In genomic region chr2:62568074-62568473, GRCh38 we compare ENCODE assay signal across 20 cellular contexts.
"Had no signal": no experiment of that assay in that cellular context is flagged by ENCODE, and none has a peak within 500 bp of the region (broad histone marks: within the 10 kb centered on the region; RNA-seq: fewer than 3 reads in every experiment).

No MANE protein-coding gene starts in this region.

- H3K4me3 ChIP-seq: esophagus squamous epithelium, heart right ventricle, lung, neural progenitor cell, testis, upper lobe of left lung had no signal

- ATAC-seq: activated CD4-positive, CD25-positive, alpha-beta regulatory T cell treated with anti-CD3 and anti-CD28 coated beads, Interleukin-2, amount 50 U/mL, for 24 hours; activated CD8-positive, alpha-beta T cell treated with anti-CD3 and anti-CD28 coated beads, Interleukin-2, amount 10 ng/mL, durations not matched to agents 7 days and 5 days; heart right ventricle; left colon; naive thymus-derived CD4-positive, alpha-beta T cell; T-helper 17 cell had no signal

- H3K4me1 Mint-ChIP-seq: activated CD4-positive, alpha-beta T cell treated with anti-CD3 and anti-CD28 coated beads, Interleukin-2, amount 10 ng/mL, durations not matched to agents 24 days and 14 days; activated naive CD4-positive, alpha-beta T cell treated with anti-CD3 and anti-CD28 coated beads, Interleukin-2, amount 50 U/mL, for 24 hours had no signal

- H3K4me3 Mint-ChIP-seq: activated CD4-positive, alpha-beta T cell treated with anti-CD3 and anti-CD28 coated beads, Interleukin-2, amount 10 ng/mL, durations not matched to agents 24 days and 14 days; activated CD8-positive, alpha-beta T cell treated with anti-CD3 and anti-CD28 coated beads, Interleukin-2, amount 10 ng/mL, durations not matched to agents 7 days and 5 days; activated naive CD4-positive, alpha-beta T cell treated with anti-CD3 and anti-CD28 coated beads, Interleukin-2, amount 50 U/mL, for 24 hours; endodermal cell; naive thymus-derived CD4-positive, alpha-beta T cell; neural progenitor cell; T-helper 17 cell had no signal

- H3K36me3 ChIP-seq: esophagus squamous epithelium, heart right ventricle, neural progenitor cell, upper lobe of left lung had no signal

- DNase-seq: activated CD4-positive, alpha-beta T cell treated with anti-CD3 and anti-CD28 coated beads, Interleukin-2, amount 10 ng/mL, durations not matched to agents 24 days and 14 days; activated CD8-positive, alpha-beta T cell treated with anti-CD3 and anti-CD28 coated beads, Interleukin-2, amount 10 ng/mL, durations not matched to agents 7 days and 5 days; activated gamma-delta T cell treated with Interleukin-2 at 50 U/mL for 16 hours; cerebellar nuclear complex; cortex of kidney; endodermal cell; esophagus squamous epithelium; foreskin fibroblast; heart right ventricle; left colon; naive thymus-derived CD4-positive, alpha-beta T cell; stimulated activated CD4-positive, alpha-beta T cell treated with anti-CD3 and anti-CD28 coated beads, Interleukin-2, amount 100 ng/mL, for 48 hours; stimulated activated naive CD4-positive, alpha-beta T cell; T-helper 17 cell; testis; upper lobe of left lung had no signal

- H3K27ac Mint-ChIP-seq: activated CD4-positive, alpha-beta T cell treated with anti-CD3 and anti-CD28 coated beads, Interleukin-2, amount 10 ng/mL, durations not matched to agents 24 days and 14 days; activated CD8-positive, alpha-beta T cell treated with anti-CD3 and anti-CD28 coated beads, Interleukin-2, amount 10 ng/mL, durations not matched to agents 7 days and 5 days; activated naive CD4-positive, alpha-beta T cell treated with anti-CD3 and anti-CD28 coated beads, Interleukin-2, amount 50 U/mL, for 24 hours; endodermal cell; naive thymus-derived CD4-positive, alpha-beta T cell; neural progenitor cell; T-helper 17 cell had no signal

- H3K9me3 ChIP-seq: esophagus squamous epithelium, heart right ventricle, testis, upper lobe of left lung had no signal

- H3K9me3 Mint-ChIP-seq: activated CD4-positive, alpha-beta T cell treated with anti-CD3 and anti-CD28 coated beads, Interleukin-2, amount 10 ng/mL, durations not matched to agents 24 days and 14 days; activated naive CD4-positive, alpha-beta T cell treated with anti-CD3 and anti-CD28 coated beads, Interleukin-2, amount 50 U/mL, for 24 hours; endodermal cell; neural progenitor cell had no signal

- H3K27me3 ChIP-seq: testis had no signal

- H3K36me3 Mint-ChIP-seq: activated naive CD4-positive, alpha-beta T cell treated with anti-CD3 and anti-CD28 coated beads, Interleukin-2, amount 50 U/mL, for 24 hours; neural progenitor cell had no signal
